26 cellular contexts compared by ENCODE assay signal in genomic region chr19:11234486-11235075, GRCh38. TPM values are rescaled to one million over a fixed set of nuclear protein-coding genes. Genes with fewer than 3 reads are reported as not detected.
DNase-seq lines count a peak whose midpoint lies in the region; ATAC-seq, FAIRE-seq and TF ChIP-seq lines count a peak whose summit lies in the region.
"Had no signal": no experiment of that assay in that cellular context is flagged by ENCODE, and none has a peak within 500 bp of the region (broad histone marks: within the 10 kb centered on the region; RNA-seq: fewer than 3 reads in every experiment).

No MANE protein-coding gene starts in this region.

- H3K79me2 ChIP-seq in HCT116 (ENCODE audit: insufficient read depth, low read length) (no peaks in the 10 kb centered on the region), Karpas-422 (ENCODE audit: low read length) (no peaks in the 10 kb centered on the region), HepG2 (ENCODE audit: insufficient read depth, low read length) (peaks cover 2% of the 10 kb centered on the region), hepatocyte (no peaks in the 10 kb centered on the region)

- H3K9me3 ChIP-seq in HCT116 (ENCODE audit: control insufficient read depth in 1 of 2, insufficient read depth in 1 of 2, low read depth in 1 of 2, low read length in 2 of 2), result no peaks in the 10 kb centered on the region
- no peaks in the 10 kb centered on the region for H3K9me3 ChIP-seq in Karpas-422 (ENCODE audit: low read length)
- H3K9me3 ChIP-seq in HepG2 (ENCODE audit: low read length), result no peaks in the 10 kb centered on the region
- H3K9me3 ChIP-seq in hepatocyte (ENCODE audit: low read depth), result no peaks in the 10 kb centered on the region
- peaks cover 0 to 7% (median 4%) of the 10 kb centered on the region in 3 donors for H3K9me3 ChIP-seq in esophagus squamous epithelium
- H3K9me3 ChIP-seq: SJCRH30 had no signal

- intact Hi-C loops in HCT116 (cut with micrococcal nuclease) (no loop called here), HepG2 (cut with micrococcal nuclease; ENCODE audit: unreplicated experiment) (no loop called here), esophagus squamous epithelium (cut with DNase I) (no loop called here)

- no peak overlapping the region for H3K9ac ChIP-seq in HCT116 (ENCODE audit: low read length)
- no peak overlapping the region for H3K9ac ChIP-seq in Karpas-422 (ENCODE audit: low read length)
- H3K9ac ChIP-seq in HepG2 (ENCODE audit: insufficient read depth, low read depth, low read length), result no peak overlapping the region
- H3K9ac ChIP-seq: BLaER1 had no signal

- POLR2A ChIA-PET in HCT116 (lab: Charles Lee) (no interaction called here), WTC11 (lab: Charles Lee) (no interaction called here), HepG2 (lab: Yijun Ruan, JAX) (interaction anchor here (2.0 to 2.9 kb wide), 2 partner anchors 92 to 140 kb away, joined by 10 to 22 read pairs; partner anchors contain the start of gene SWSAP1)

- TF ChIP-seq RAD21 in HCT116 (IDR thresholded peaks at IDR 0.05; ENCODE audit: low read depth), result no peak
- TF ChIP-seq RAD21 in HepG2 (CRISPR knock-in tag; IDR thresholded peaks at IDR 0.05), result no peak

- H3K9me2 ChIP-seq in HCT116 (ENCODE audit: insufficient read depth), result no peaks in the 10 kb centered on the region
- H3K9me2 ChIP-seq in Karpas-422 (replicated peaks; ENCODE audit: insufficient read depth, low read length), result no peaks in the 10 kb centered on the region
- H3K9me2 ChIP-seq in hepatocyte (replicated peaks; ENCODE audit: insufficient read depth), result no peaks in the 10 kb centered on the region

- TF ChIP-seq POLR2A in HCT116 (IDR thresholded peaks at IDR 0.05; ENCODE audit: borderline replicate concordance, extremely low read depth, insufficient read depth, insufficient read length) (no peak), HepG2 (IDR thresholded peaks at IDR 0.05; ENCODE audit: insufficient read depth in 1 of 2, low read depth in 2 of 2, low read length in 2 of 2) (no peak), esophagus squamous epithelium (IDR thresholded peaks at IDR 0.05) (no peak)

- no peaks in the 10 kb centered on the region for H3K27me3 Mint-ChIP-seq in WTC11 (ENCODE audit: low read depth)

- H3K27me3 ChIP-seq in HCT116 (ENCODE audit: insufficient read depth, low read length) (no peaks in the 10 kb centered on the region), Karpas-422 (ENCODE audit: low read length) (no peaks in the 10 kb centered on the region), HepG2 (ENCODE audit: control insufficient read depth in 1 of 2, insufficient read depth in 2 of 2, low read length in 2 of 2) (no peaks in the 10 kb centered on the region), hepatocyte (no peaks in the 10 kb centered on the region), esophagus squamous epithelium (no peaks in the 10 kb centered on the region)
- H3K27me3 ChIP-seq: BLaER1, SJCRH30 had no signal

- H3K36me3 Mint-ChIP-seq in WTC11, result peaks cover 24% of the 10 kb centered on the region
- H3K36me3 Mint-ChIP-seq: CD8-positive, alpha-beta T cell had no signal

- H3K4me2 ChIP-seq in HCT116 (ENCODE audit: low read length), result no peak overlapping the region
- H3K4me2 ChIP-seq in Karpas-422 (ENCODE audit: low read depth, low read length, poor library complexity, severe bottlenecking), result no peak overlapping the region
- H3K4me2 ChIP-seq in HepG2 (ENCODE audit: low read depth, low read length), result no peak overlapping the region
- H3K4me2 ChIP-seq in hepatocyte, result no peak overlapping the region
- H3K4me2 ChIP-seq: BLaER1, GM23338, PC-9 had no signal

- no peak for FAIRE-seq in HepG2 (lab: Jason Lieb, UNC)
- FAIRE-seq: GM12891 had no signal

- CTCF ChIA-PET in HCT116 (lab: Charles Lee) (interaction anchor here (1.2 kb wide), 1 partner anchor 9 kb away, joined by 4 read pairs; no protein-coding TSS in a partner anchor), WTC11 (lab: Charles Lee) (interaction anchor here (0.8 kb wide), 1 partner anchor 59 kb away, joined by 3 read pairs; no protein-coding TSS in a partner anchor), HepG2 (lab: Yijun Ruan, JAX; ENCODE audit: low intra/inter-chr PET ratio, low total read pairs) (no interaction called here)

- WGBS in HepG2 (ENCODE audit: low lambda C conversion rate), result 64% methylated on average over 5 of the region's 5 CpGs
- WGBS in hepatocyte (ENCODE audit: low lambda C conversion rate, missing lambda C conversion rate), result 96% methylated on average over 5 of the region's 5 CpGs
- WGBS in esophagus squamous epithelium, 2 donors, result 82 to 88% methylated on average over 5 of the region's 5 CpGs

- in situ Hi-C loops in HepG2 (cut with HindIII; ENCODE audit: extremely low pct_ligation_motif_present, low pct_unique_long_range_greater_than_20kb), result no loop called here

- H3K4me1 ChIP-seq in HCT116 (ENCODE audit: control insufficient read depth in 1 of 2, insufficient read depth in 2 of 2, low read length in 2 of 2), result no peaks in the 10 kb centered on the region
- H3K4me1 ChIP-seq in Karpas-422 (ENCODE audit: low read length), result peaks cover 10% of the 10 kb centered on the region
- H3K4me1 ChIP-seq in HepG2 (ENCODE audit: insufficient read depth, low read length), result peaks cover 77% of the 10 kb centered on the region
- no peaks in the 10 kb centered on the region for H3K4me1 ChIP-seq in hepatocyte (ENCODE audit: insufficient read depth)
- H3K4me1 ChIP-seq in esophagus squamous epithelium, result no peaks in the 10 kb centered on the region
- H3K4me1 ChIP-seq: BLaER1, SJCRH30 had no signal

- BruUV-seq in HCT116 (replicated peaks; lab: Mats Ljungman, UMichigan) (no TSS peak), HepG2 (replicated peaks; lab: Mats Ljungman, UMichigan) (no TSS peak)

- no peaks in the 10 kb centered on the region for H4K20me1 ChIP-seq in HCT116 (ENCODE audit: insufficient read depth)
- H4K20me1 ChIP-seq in Karpas-422 (ENCODE audit: insufficient read depth, low read depth, low read length), result no peaks in the 10 kb centered on the region
- H4K20me1 ChIP-seq in HepG2 (ENCODE audit: insufficient read depth, low read length), result no peaks in the 10 kb centered on the region
- no peaks in the 10 kb centered on the region for H4K20me1 ChIP-seq in hepatocyte (ENCODE audit: insufficient read depth, poor library complexity, severe bottlenecking)
- H4K20me1 ChIP-seq: BLaER1 had no signal

- no peak overlapping the region for H3K27ac Mint-ChIP-seq in WTC11
- H3K27ac Mint-ChIP-seq: CD8-positive, alpha-beta T cell; GM23338 had no signal

- H3K36me3 ChIP-seq in HCT116 (ENCODE audit: control insufficient read depth in 1 of 2, insufficient read depth in 2 of 2, low read length in 2 of 2), result 0 out of 4 replicates have a peak, but pooled peaks cover 0 to 4% of the 10 kb centered on the region in 2 experiments
- no peaks in the 10 kb centered on the region for H3K36me3 ChIP-seq in Karpas-422 (ENCODE audit: insufficient read depth, low read length)
- peaks cover 3 to 12% of the 10 kb centered on the region in 2 experiments; a peak in 3 of 5 replicates for H3K36me3 ChIP-seq in HepG2 (replicated peaks in 1 of 2; ENCODE audit: control insufficient read depth in 1 of 2, insufficient read depth in 2 of 2, low read length in 2 of 2)
- H3K36me3 ChIP-seq in hepatocyte (replicated peaks; ENCODE audit: insufficient read depth, low read depth), result no peaks in the 10 kb centered on the region
- H3K36me3 ChIP-seq in esophagus squamous epithelium, result peaks cover 4 to 99% (median 6%) of the 10 kb centered on the region in 3 donors
- H3K36me3 ChIP-seq: BLaER1 had no signal

- H2AFZ ChIP-seq in HCT116 (ENCODE audit: low read depth, low read length, poor library complexity, severe bottlenecking) (no peak overlapping the region), Karpas-422 (ENCODE audit: low read length) (no peak overlapping the region), HepG2 (ENCODE audit: low read length) (no peak overlapping the region), hepatocyte (no peak overlapping the region)
- H2AFZ ChIP-seq: GM23338, PC-9 had no signal

- RAD21 ChIA-PET in HCT116 (lab: Charles Lee; ENCODE audit: low non-redundant PET in 1 of 2, low total read pairs in 2 of 2, uncharacterized antibody in 2 of 2, unreplicated experiment in 2 of 2), result no interaction called here

- H3K4me3 ChIP-seq in HCT116 (replicated peaks in 1 of 2; ENCODE audit: low read depth in 1 of 2, low read length in 2 of 2) (no peak overlapping the region), Karpas-422 (ENCODE audit: low read length) (no peak overlapping the region), HepG2 (replicated peaks in 1 of 3; ENCODE audit: insufficient read depth in 1 of 3, low read depth in 2 of 3, low read length in 3 of 3) (no peak overlapping the region), hepatocyte (no peak overlapping the region), esophagus squamous epithelium (no peak overlapping the region)
- H3K4me3 ChIP-seq: BLaER1, GM23338, PC-9, SJCRH30 had no signal

- H3K4me1 Mint-ChIP-seq in WTC11, result peaks cover 5% of the 10 kb centered on the region

- no peak for DNase-seq in HCT116 (ENCODE audit: low read depth, low spot score)
- peak; percentile 53 for DNase-seq in Karpas-422
- DNase-seq in WTC11 (ENCODE audit: low spot score), result no peak
- peak; percentile 75 for DNase-seq in HepG2 (ENCODE audit: low spot score)
- DNase-seq in HPDE6-E6E7 (ENCODE audit: extremely low spot score), result no peak
- DNase-seq in hepatocyte (ENCODE audit: low spot score), result no peak
- no peak for DNase-seq in esophagus squamous epithelium (lab: John Stamatoyannopoulos, UW)
- no peak for DNase-seq in HT-29 (ENCODE audit: low spot score)
- DNase-seq: Calu3; CD8-positive, alpha-beta T cell; EL; HCEC 1CT; Kasumi-1; MM.1S; NCI-H1105 treated with DMSO at 0.1 percent for 48 hours; NCI-H1694; NCI-H510A; NCI-H748 treated with DMSO at 0.1 percent for 48 hours; NK-92 treated with Interleukin-12 subunit alpha and Interleukin-12 subunit beta, amount 100 ng/mL, for 24 hours; PC-9; SJCRH30; SW 1271 had no signal

- no peak for TF ChIP-seq EP300 in HepG2 (IDR thresholded peaks at IDR 0.05; ENCODE audit: low read depth in 2 of 2, low read length in 2 of 2)
- TF ChIP-seq EP300 in HepG2 (CRISPR knock-in tag; IDR thresholded peaks at IDR 0.05; ENCODE audit: borderline replicate concordance), result no peak

- TF ChIP-seq CTCF in HCT116 (IDR thresholded peaks at IDR 0.05 in 2 of 3, conservative IDR thresholded peaks at IDR 0.05 in 1 of 3; ENCODE audit: borderline replicate concordance in 1 of 3, insufficient read depth in 1 of 3, low read depth in 2 of 3, low read length in 2 of 3) (0 out of 6 replicates have a peak, but pooled peaks of 1 of the 3 experiments have one; percentile 11), WTC11 (IDR thresholded peaks at IDR 0.05) (no peak), HepG2 (CRISPR knock-in tag; IDR thresholded peaks at IDR 0.05) (no peak), hepatocyte (IDR thresholded peaks at IDR 0.05; ENCODE audit: poor library complexity) (no peak), esophagus squamous epithelium (IDR thresholded peaks at IDR 0.05) (no peak)

- 0 out of 2 replicates have a peak, but pooled peaks cover 4% of the 10 kb centered on the region for H3K9me3 Mint-ChIP-seq in WTC11
- H3K9me3 Mint-ChIP-seq: GM23338 had no signal

- H3K4me3 Mint-ChIP-seq in WTC11, result no peak overlapping the region
- H3K4me3 Mint-ChIP-seq: CD8-positive, alpha-beta T cell; GM23338 had no signal

- ATAC-seq in HCT116, result peak; percentile 69
- ATAC-seq in WTC11, result no peak
- no peak for ATAC-seq in HepG2
- ATAC-seq: CD8-positive, alpha-beta T cell; GM23338 had no signal

- H3K27ac ChIP-seq in HCT116 (ENCODE audit: low read depth, low read length), result no peak overlapping the region
- no peak overlapping the region for H3K27ac ChIP-seq in Karpas-422 (ENCODE audit: low read length)
- H3K27ac ChIP-seq in HepG2 (ENCODE audit: extremely low read length, insufficient read depth, low read length), result no peak overlapping the region
- H3K27ac ChIP-seq in hepatocyte, result no peak overlapping the region
- no peak overlapping the region for H3K27ac ChIP-seq in esophagus squamous epithelium
- H3K27ac ChIP-seq: BLaER1, PC-9, SJCRH30 had no signal

RNA-seq across cellular contexts. Expression of gene ANGPTL8, which starts 4.8 kb away (rescaled TPM):
- total RNA-seq in HCT116 (2021; ENCODE audit: unreplicated experiment), result not detected
- 0.07 TPM in 1 of 2 replicates, not detected in the other for polyA plus RNA-seq in HCT116 (2012)
- not detected in 2 replicates for total RNA-seq in Karpas-422 (2014; rRNA removed; shearing (Covaris generic); ENCODE audit: low replicate concordance)
- total RNA-seq in WTC11 (2021), result 0.30 TPM in 1 of 3 replicates, not detected in the others
- total RNA-seq in HepG2 (2016; rRNA removed; fragmentation: Illumina TruSeq; extraction: Trizol), result 9.8 and 27.3 TPM in 2 replicates
- 8.5 and 9.2 TPM in 2 replicates for total RNA-seq in HepG2 (2016; cell fraction: cytosol; rRNA removed; fragmentation: Illumina TruSeq; extraction: Trizol; ENCODE audit: low read depth)
- total RNA-seq in HepG2 (2016; cell fraction: insoluble cytoplasmic fraction; rRNA removed; fragmentation: Illumina TruSeq; extraction: Trizol), result 10.0 and 28.0 TPM in 2 replicates
- total RNA-seq in HepG2 (2016; cell fraction: membrane; rRNA removed; fragmentation: Illumina TruSeq; extraction: Trizol), result 4.7 and 6.0 TPM in 2 replicates
- 17.9 and 23.8 TPM in 2 replicates for total RNA-seq in HepG2 (2016; cell fraction: nucleus; rRNA removed; fragmentation: Illumina TruSeq; extraction: Trizol)
- polyA plus RNA-seq in HepG2 (2011; rRNA removed), result 243 and 436 TPM in 2 replicates
- 348 and 360 TPM in 2 replicates for polyA plus RNA-seq in HepG2 (2011; cell fraction: cytosol; rRNA removed)
- 144 and 221 TPM in 2 replicates for polyA plus RNA-seq in HepG2 (2011; cell fraction: nucleus; rRNA removed)
- 51.8 and 140 TPM in 2 replicates for polyA plus RNA-seq in HepG2 (2012)
- polyA plus RNA-seq in HepG2 (2016; cell fraction: cytosol; fragmentation: Illumina TruSeq; extraction: Trizol; ENCODE audit: low read depth), result 5.4 and 8.8 TPM in 2 replicates
- polyA plus RNA-seq in HepG2 (2016; cell fraction: insoluble cytoplasmic fraction; fragmentation: Illumina TruSeq; extraction: Trizol; ENCODE audit: low read depth), result 8.3 and 9.3 TPM in 2 replicates
- 5.7 and 6.0 TPM in 2 replicates for polyA plus RNA-seq in HepG2 (2016; cell fraction: membrane; fragmentation: Illumina TruSeq; extraction: Trizol; ENCODE audit: low read depth)
- 33.3 and 34.8 TPM in 2 replicates for polyA plus RNA-seq in HepG2 (2016; cell fraction: nucleus; fragmentation: Illumina TruSeq; extraction: Trizol; ENCODE audit: insufficient read depth, low read depth)
- polyA minus RNA-seq in HepG2 (2011; rRNA and poly(A)+ RNA removed; ENCODE audit: low replicate concordance), result 46.9 TPM in 1 of 2 replicates, not detected in the other
- 34.2 and 44.2 TPM in 2 replicates for polyA minus RNA-seq in HepG2 (2011; cell fraction: cytosol; rRNA and poly(A)+ RNA removed)
- 16.1 and 21.8 TPM in 2 replicates for polyA minus RNA-seq in HepG2 (2011; cell fraction: nucleus; rRNA and poly(A)+ RNA removed)
- 24.9 and 25.5 TPM in 2 replicates for total RNA-seq in hepatocyte
- polyA plus RNA-seq in hepatocyte, result 14.4 and 20.8 TPM in 2 replicates
- total RNA-seq in esophagus squamous epithelium, result not detected
- total RNA-seq in HT-29 (2014; rRNA removed; shearing (Covaris generic)), result not detected in 2 replicates
- total RNA-seq: A673; Calu3; CD8-positive, alpha-beta T cell; GM23338; PC-9; SJCRH30 had no signal
- polyA plus RNA-seq: GM23338 had no signal

RNA-seq across cellular contexts. Expression of gene DOCK6, which starts 27.7 kb away (rescaled TPM):
- total RNA-seq in HCT116 (2021; ENCODE audit: unreplicated experiment) (82.4 TPM), WTC11 (2021) (88.8 to 100 TPM (median 90.7 TPM) in 3 replicates), HepG2 (2016; rRNA removed; fragmentation: Illumina TruSeq; extraction: Trizol) (4.1 and 5.4 TPM in 2 replicates), hepatocyte (12.6 and 17.4 TPM in 2 replicates), esophagus squamous epithelium (10 to 100 TPM; 19.7 to 94.0 (median 33.3) TPM)
- polyA plus RNA-seq in HCT116 (2012), result 53.6 and 76.1 TPM in 2 replicates
- 6.5 and 10.3 TPM in 2 replicates for total RNA-seq in Karpas-422 (2014; rRNA removed; shearing (Covaris generic); ENCODE audit: low replicate concordance)
- 4.1 and 5.4 TPM in 2 replicates for total RNA-seq in HepG2 (2016; cell fraction: cytosol; rRNA removed; fragmentation: Illumina TruSeq; extraction: Trizol; ENCODE audit: low read depth)
- total RNA-seq in HepG2 (2016; cell fraction: insoluble cytoplasmic fraction; rRNA removed; fragmentation: Illumina TruSeq; extraction: Trizol), result 3.1 and 3.4 TPM in 2 replicates
- total RNA-seq in HepG2 (2016; cell fraction: membrane; rRNA removed; fragmentation: Illumina TruSeq; extraction: Trizol), result 3.4 and 4.4 TPM in 2 replicates
- 5.8 and 8.9 TPM in 2 replicates for total RNA-seq in HepG2 (2016; cell fraction: nucleus; rRNA removed; fragmentation: Illumina TruSeq; extraction: Trizol)
- polyA plus RNA-seq in HepG2 (2011; rRNA removed) (38.1 and 46.6 TPM in 2 replicates), hepatocyte (36.8 and 43.7 TPM in 2 replicates)
- polyA plus RNA-seq in HepG2 (2011; cell fraction: cytosol; rRNA removed), result 15.5 and 23.3 TPM in 2 replicates
- polyA plus RNA-seq in HepG2 (2011; cell fraction: nucleus; rRNA removed), result 209 and 275 TPM in 2 replicates
- 28.7 and 32.5 TPM in 2 replicates for polyA plus RNA-seq in HepG2 (2012)
- 1.4 and 1.7 TPM in 2 replicates for polyA plus RNA-seq in HepG2 (2016; cell fraction: cytosol; fragmentation: Illumina TruSeq; extraction: Trizol; ENCODE audit: low read depth)
- polyA plus RNA-seq in HepG2 (2016; cell fraction: insoluble cytoplasmic fraction; fragmentation: Illumina TruSeq; extraction: Trizol; ENCODE audit: low read depth), result 5.4 and 9.2 TPM in 2 replicates
- polyA plus RNA-seq in HepG2 (2016; cell fraction: membrane; fragmentation: Illumina TruSeq; extraction: Trizol; ENCODE audit: low read depth), result 3.5 and 3.9 TPM in 2 replicates
- polyA plus RNA-seq in HepG2 (2016; cell fraction: nucleus; fragmentation: Illumina TruSeq; extraction: Trizol; ENCODE audit: insufficient read depth, low read depth), result 29.0 and 30.8 TPM in 2 replicates
- polyA minus RNA-seq in HepG2 (2011; rRNA and poly(A)+ RNA removed; ENCODE audit: low replicate concordance), result 8.5 and 93.0 TPM in 2 replicates
- polyA minus RNA-seq in HepG2 (2011; cell fraction: cytosol; rRNA and poly(A)+ RNA removed), result 27.5 and 35.8 TPM in 2 replicates
- polyA minus RNA-seq in HepG2 (2011; cell fraction: nucleus; rRNA and poly(A)+ RNA removed), result 45.7 and 50.6 TPM in 2 replicates
- 12.7 and 19.4 TPM in 2 replicates for total RNA-seq in HT-29 (2014; rRNA removed; shearing (Covaris generic))

RNA-seq across cellular contexts. Expression of gene KANK2, which starts 37.2 kb away (rescaled TPM):
- total RNA-seq in HCT116 (2021; ENCODE audit: unreplicated experiment) (43.6 TPM), WTC11 (2021) (31.8 to 35.1 TPM (median 33.2 TPM) in 3 replicates), HepG2 (2016; rRNA removed; fragmentation: Illumina TruSeq; extraction: Trizol) (11.0 and 12.9 TPM in 2 replicates), hepatocyte (58.3 and 60.3 TPM in 2 replicates), esophagus squamous epithelium (100 to 1,000 TPM in 1 of 4 donors, 10 to 100 TPM in 3; 29.3 to 287 (median 57.1) TPM)
- polyA plus RNA-seq in HCT116 (2012), result 41.1 and 45.3 TPM in 2 replicates
- 0.19 and 1.9 TPM in 2 replicates for total RNA-seq in Karpas-422 (2014; rRNA removed; shearing (Covaris generic); ENCODE audit: low replicate concordance)
- total RNA-seq in HepG2 (2016; cell fraction: cytosol; rRNA removed; fragmentation: Illumina TruSeq; extraction: Trizol; ENCODE audit: low read depth), result 1.5 TPM in 2 replicates
- 10.8 and 16.5 TPM in 2 replicates for total RNA-seq in HepG2 (2016; cell fraction: insoluble cytoplasmic fraction; rRNA removed; fragmentation: Illumina TruSeq; extraction: Trizol)
- total RNA-seq in HepG2 (2016; cell fraction: membrane; rRNA removed; fragmentation: Illumina TruSeq; extraction: Trizol), result 6.2 TPM in 2 replicates
- total RNA-seq in HepG2 (2016; cell fraction: nucleus; rRNA removed; fragmentation: Illumina TruSeq; extraction: Trizol), result 12.8 and 13.5 TPM in 2 replicates
- polyA plus RNA-seq in HepG2 (2011; rRNA removed) (5.7 and 6.8 TPM in 2 replicates), hepatocyte (35.2 and 39.6 TPM in 2 replicates)
- 4.3 and 5.1 TPM in 2 replicates for polyA plus RNA-seq in HepG2 (2011; cell fraction: cytosol; rRNA removed)
- 21.5 and 24.8 TPM in 2 replicates for polyA plus RNA-seq in HepG2 (2011; cell fraction: nucleus; rRNA removed)
- polyA plus RNA-seq in HepG2 (2012), result 7.1 and 11.3 TPM in 2 replicates
- polyA plus RNA-seq in HepG2 (2016; cell fraction: cytosol; fragmentation: Illumina TruSeq; extraction: Trizol; ENCODE audit: low read depth), result 0.79 and 1.2 TPM in 2 replicates
- polyA plus RNA-seq in HepG2 (2016; cell fraction: insoluble cytoplasmic fraction; fragmentation: Illumina TruSeq; extraction: Trizol; ENCODE audit: low read depth), result 8.4 and 13.7 TPM in 2 replicates
- 2.9 and 3.9 TPM in 2 replicates for polyA plus RNA-seq in HepG2 (2016; cell fraction: membrane; fragmentation: Illumina TruSeq; extraction: Trizol; ENCODE audit: low read depth)
- 27.2 and 28.0 TPM in 2 replicates for polyA plus RNA-seq in HepG2 (2016; cell fraction: nucleus; fragmentation: Illumina TruSeq; extraction: Trizol; ENCODE audit: insufficient read depth, low read depth)
- polyA minus RNA-seq in HepG2 (2011; rRNA and poly(A)+ RNA removed; ENCODE audit: low replicate concordance), result 25.5 and 78.0 TPM in 2 replicates
- polyA minus RNA-seq in HepG2 (2011; cell fraction: cytosol; rRNA and poly(A)+ RNA removed), result 8.5 and 9.8 TPM in 2 replicates
- polyA minus RNA-seq in HepG2 (2011; cell fraction: nucleus; rRNA and poly(A)+ RNA removed), result 5.2 and 9.0 TPM in 2 replicates
- total RNA-seq in HT-29 (2014; rRNA removed; shearing (Covaris generic)), result 30.8 and 35.8 TPM in 2 replicates

Comparison
In these comparisons a context has a peak if more than half of its experiments do, and no peak if none do; other contexts are left out.
1. DNase-seq: peak in Karpas-422 (single experiment) and HepG2 (single experiment); none in HCT116 (single experiment), WTC11 (single experiment), HPDE6-E6E7 (single experiment), hepatocyte (single experiment), esophagus squamous epithelium (single experiment) and HT-29 (single experiment).